In the genomic region with DNA sequence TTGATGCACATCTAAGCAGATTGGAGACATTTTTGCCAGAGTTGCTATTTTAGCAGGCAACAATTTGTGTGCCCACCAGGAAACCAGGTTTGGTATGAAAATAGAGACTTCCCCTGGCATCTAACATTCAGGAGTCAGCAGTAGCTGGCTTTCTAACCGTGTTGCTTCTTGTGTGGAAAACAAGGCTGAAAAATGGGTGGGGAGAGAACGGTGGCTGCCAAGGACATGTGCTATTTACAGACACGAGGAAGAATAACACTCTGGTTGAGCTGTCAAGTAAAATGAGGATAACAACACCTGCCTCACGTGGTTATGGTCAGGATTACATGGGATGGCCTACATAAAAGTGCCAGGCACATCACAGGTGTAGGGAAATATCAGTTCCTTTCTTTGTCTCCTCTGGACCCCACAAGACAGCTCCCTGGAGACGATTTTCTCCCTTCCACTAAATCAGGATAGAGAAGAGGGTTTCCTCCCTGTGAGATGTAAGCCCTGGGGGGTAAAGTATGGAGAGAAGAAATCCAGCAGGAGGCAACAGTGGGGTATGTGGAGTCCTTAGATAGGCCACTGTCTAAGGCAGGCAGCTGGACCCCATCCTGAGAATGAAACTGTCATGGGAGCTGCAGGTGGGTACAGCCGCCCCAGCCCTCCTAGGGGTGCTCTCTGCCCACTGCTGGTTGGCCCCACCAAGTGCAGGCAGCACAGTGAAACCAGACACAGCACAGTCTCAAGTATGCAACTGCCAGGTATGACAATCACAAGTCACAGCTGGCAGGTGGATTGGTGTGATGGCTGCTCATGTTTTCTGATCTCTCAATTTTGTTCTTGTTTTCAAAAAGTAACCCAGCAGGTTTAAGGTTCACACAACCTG, we compare ENCODE assay signal across 15 cellular contexts.
DNase-seq lines count a peak whose midpoint lies in the region; ATAC-seq and TF ChIP-seq lines count a peak whose summit lies in the region.
"Had no signal": no experiment of that assay in that cellular context is flagged by ENCODE, and none has a peak within 500 bp of the region (broad histone marks: within the 10 kb centered on the region; RNA-seq: fewer than 3 reads in every experiment).

No MANE protein-coding gene starts in this region.

- H2AFZ ChIP-seq in DND-41 (ENCODE audit: low read depth, low read length) (no peak overlapping the region), GM23338 (no peak overlapping the region), SK-N-SH (ENCODE audit: low read depth) (no peak overlapping the region)

- CTCF ChIA-PET in SK-N-SH (lab: Yijun Ruan, JAX) = interaction anchor here (1.2 to 1.9 kb wide), 4 partner anchors 12 to 68 kb away, joined by 3 to 10 read pairs (median 4); no protein-coding TSS in a partner anchor

- no peaks in the 10 kb centered on the region for H3K9me2 ChIP-seq in GM23338 (ENCODE audit: insufficient read depth)
- H3K9me2 ChIP-seq in SK-N-SH = no peaks in the 10 kb centered on the region

- H3K9ac ChIP-seq in DND-41 (ENCODE audit: low read depth, low read length) = no peak overlapping the region
- no peak overlapping the region for H3K9ac ChIP-seq in SK-N-SH

- H3K27me3 ChIP-seq in DND-41 (ENCODE audit: insufficient read depth, low read length, poor library complexity) (no peaks in the 10 kb centered on the region), GM23338 (ENCODE audit: insufficient read depth) (no peaks in the 10 kb centered on the region), SK-N-SH (ENCODE audit: insufficient read depth) (no peaks in the 10 kb centered on the region), H7 (ENCODE audit: control insufficient read depth, insufficient read depth, low read length) (no peaks in the 10 kb centered on the region)

- peak; percentile 46 for TF ChIP-seq CTCF in DND-41 (IDR thresholded peaks at IDR 0.05; ENCODE audit: borderline replicate concordance, extremely low read depth, low read length, poor library complexity, severe bottlenecking)
- no peak; a peak in 1 of 4 replicates for TF ChIP-seq CTCF in GM23338 (conservative IDR thresholded peaks at IDR 0.05; ENCODE audit: low read depth in 2 of 2)
- 0 out of 2 replicates have a peak, but pooled peaks have one; percentile 16 for TF ChIP-seq CTCF in SK-N-SH (IDR thresholded peaks at IDR 0.05)
- TF ChIP-seq CTCF in mucosa of descending colon (IDR thresholded peaks at IDR 0.05) = no peak

- no peak for TF ChIP-seq EP300 in SK-N-SH (IDR thresholded peaks at IDR 0.05; ENCODE audit: borderline replicate concordance in 1 of 2, low read depth in 1 of 2, low read length in 1 of 2)

- H3K4me3 ChIP-seq in DND-41 (ENCODE audit: low read depth in 1 of 2, low read length in 2 of 2) = no peak overlapping the region
- no peak overlapping the region for H3K4me3 ChIP-seq in GM23338
- H3K4me3 ChIP-seq in SK-N-SH (ENCODE audit: low read depth in 2 of 2, low read length in 1 of 2) = no peak overlapping the region
- H3K4me3 ChIP-seq in mucosa of descending colon = no peak overlapping the region
- H3K4me3 ChIP-seq in H7 (ENCODE audit: insufficient read depth, low read depth, low read length) = no peak overlapping the region

- H3K4me1 ChIP-seq in DND-41 (ENCODE audit: insufficient read depth, low read length) (no peaks in the 10 kb centered on the region), GM23338 (ENCODE audit: insufficient read depth) (no peaks in the 10 kb centered on the region), SK-N-SH (ENCODE audit: control insufficient read depth in 1 of 2, insufficient read depth in 2 of 2, low read depth in 1 of 2, low read length in 1 of 2) (peaks cover 0 to 2% of the 10 kb centered on the region in 2 experiments; a peak in 1 of 4 replicates), mucosa of descending colon (ENCODE audit: low read depth) (peaks cover 10% of the 10 kb centered on the region)

- H4K20me1 ChIP-seq in DND-41 (ENCODE audit: insufficient read depth, low read length) (no peaks in the 10 kb centered on the region), GM23338 (replicated peaks; ENCODE audit: insufficient read depth) (no peaks in the 10 kb centered on the region), SK-N-SH (ENCODE audit: insufficient read depth) (no peaks in the 10 kb centered on the region)

- H3K36me3 Mint-ChIP-seq in GM23338 (ENCODE audit: low read depth) = no peaks in the 10 kb centered on the region
- H3K36me3 Mint-ChIP-seq: immature natural killer cell, T-cell had no signal

- H3K9me3 Mint-ChIP-seq in GM23338 = no peaks in the 10 kb centered on the region
- H3K9me3 Mint-ChIP-seq: immature natural killer cell, T-cell had no signal

- intact Hi-C loops in mucosa of descending colon (cut with DNase I, micrococcal nuclease) = loop anchor here in 1 of 2 donors (10.0 kb wide), 1 partner anchor 151 kb away; no protein-coding TSS in a partner anchor

- no peak overlapping the region for H3K4me3 Mint-ChIP-seq in GM23338
- H3K4me3 Mint-ChIP-seq: activated CD4-positive, alpha-beta T cell treated with anti-CD3 and anti-CD28 coated beads for 36 hours; B cell; immature natural killer cell; T-cell had no signal

- 70% methylated on average over 6 of the region's 6 CpGs for WGBS in SK-N-SH (ENCODE audit: low lambda C conversion rate)

- peak; percentile 23 for DNase-seq in DND-41
- DNase-seq in GM23338 (ENCODE audit: low spot score) = no peak
- no peak for DNase-seq in SK-N-SH
- DNase-seq in mucosa of descending colon = peak in 1 of 3 donors; percentile 43
- no peak for DNase-seq in H7
- no peak for DNase-seq in NCI-H446 (lab: John Stamatoyannopoulos, UW)
- no peak for DNase-seq in inferior parietal cortex (ENCODE audit: extremely low spot score)
- DNase-seq: activated CD4-positive, alpha-beta T cell treated with anti-CD3 and anti-CD28 coated beads for 36 hours; effector CD8-positive, alpha-beta T cell; immature natural killer cell; OCI-M1; T-cell had no signal

- no peaks in the 10 kb centered on the region for H3K79me2 ChIP-seq in DND-41 (ENCODE audit: insufficient read depth, low read length)
- no peaks in the 10 kb centered on the region for H3K79me2 ChIP-seq in GM23338 (replicated peaks; ENCODE audit: insufficient read depth)
- H3K79me2 ChIP-seq in SK-N-SH (ENCODE audit: insufficient read depth) = no peaks in the 10 kb centered on the region

- no peaks in the 10 kb centered on the region for H3K36me3 ChIP-seq in DND-41 (ENCODE audit: insufficient read depth, low read length)
- no peaks in the 10 kb centered on the region for H3K36me3 ChIP-seq in GM23338 (ENCODE audit: insufficient read depth)
- no peaks in the 10 kb centered on the region for H3K36me3 ChIP-seq in SK-N-SH (replicated peaks in 1 of 2; ENCODE audit: control insufficient read depth in 1 of 2, insufficient read depth in 2 of 2, low read length in 1 of 2)
- H3K36me3 ChIP-seq in mucosa of descending colon (ENCODE audit: low read depth) = no peaks in the 10 kb centered on the region
- H3K36me3 ChIP-seq in H7 (replicated peaks; ENCODE audit: control insufficient read depth, insufficient read depth, low read length) = no peaks in the 10 kb centered on the region

- POLR2A ChIA-PET in SK-N-SH (lab: Yijun Ruan, JAX) = no interaction called here

- H3K27ac ChIP-seq in DND-41 (ENCODE audit: low read length) (no peak overlapping the region), GM23338 (ENCODE audit: low read depth) (no peak overlapping the region), SK-N-SH (ENCODE audit: low read depth in 2 of 2, low read length in 1 of 2) (no peak overlapping the region)

- H3F3A ChIP-seq in GM23338 (replicated peaks; ENCODE audit: low read depth) (no peaks in the 10 kb centered on the region), SK-N-SH (replicated peaks; ENCODE audit: insufficient read depth) (no peaks in the 10 kb centered on the region)

- ATAC-seq in DND-41 (ENCODE audit: insufficient read depth, low read depth) (peak; percentile 77), GM23338 (peak; percentile 68), mucosa of descending colon (peak; percentile 63), GM21390 (IDR thresholded peaks at IDR 0.05; ENCODE audit: unreplicated experiment) (no peak)
- ATAC-seq: activated CD4-positive, alpha-beta T cell treated with anti-CD3 and anti-CD28 coated beads for 36 hours; right cardiac atrium had no signal

- no peaks in the 10 kb centered on the region for H3K9me3 ChIP-seq in DND-41 (ENCODE audit: insufficient read depth, low read length, severe bottlenecking)
- no peaks in the 10 kb centered on the region for H3K9me3 ChIP-seq in SK-N-SH
- no peaks in the 10 kb centered on the region for H3K9me3 ChIP-seq in mucosa of descending colon

- 0 out of 2 replicates have a peak, but pooled peaks have one; percentile 9 for TF ChIP-seq RAD21 in SK-N-SH (IDR thresholded peaks at IDR 0.05; ENCODE audit: low read length)

- H3K4me1 Mint-ChIP-seq in GM23338 = no peaks in the 10 kb centered on the region; the same call in 2 of the 3 replicates
- H3K4me1 Mint-ChIP-seq: activated CD4-positive, alpha-beta T cell treated with anti-CD3 and anti-CD28 coated beads for 36 hours; immature natural killer cell; T-cell had no signal

- no peak overlapping the region for H3K27ac Mint-ChIP-seq in GM23338
- H3K27ac Mint-ChIP-seq: activated CD4-positive, alpha-beta T cell treated with anti-CD3 and anti-CD28 coated beads for 36 hours; B cell; immature natural killer cell; T-cell had no signal

- H3K4me2 ChIP-seq in DND-41 (ENCODE audit: insufficient read depth, low read length) (no peak overlapping the region), GM23338 (no peak overlapping the region), SK-N-SH (peak overlapping the region; percentile 57; the same call in 1 of the 2 replicates)

- H3K27me3 Mint-ChIP-seq in GM23338 (ENCODE audit: insufficient read depth, low read depth, poor library complexity) = no peaks in the 10 kb centered on the region

TF ChIP-seq in GM23338, 12 proteins besides CTCF, POLR2A, EP300 and RAD21 (continues in another document):
- TF ChIP-seq STAT1 (IDR thresholded peaks at IDR 0.05; ENCODE audit: unreplicated experiment) = no peak

TF ChIP-seq in SK-N-SH, 30 proteins besides CTCF, POLR2A, EP300 and RAD21:
- no peak for TF ChIP-seq FOXJ3 (CRISPR knock-in tag; IDR thresholded peaks at IDR 0.05)
- no peak for TF ChIP-seq NFIC (IDR thresholded peaks at IDR 0.05; ENCODE audit: borderline replicate concordance)
- no peak for TF ChIP-seq JUND (IDR thresholded peaks at IDR 0.05)
- no peak for TF ChIP-seq USF1 (IDR thresholded peaks at IDR 0.05; ENCODE audit: borderline replicate concordance, low read depth)
- no peak for TF ChIP-seq TAF1 (IDR thresholded peaks at IDR 0.05; ENCODE audit: borderline replicate concordance, low read depth, low read length)
- TF ChIP-seq GATA2 (CRISPR knock-in tag; IDR thresholded peaks at IDR 0.05) = no peak
- TF ChIP-seq POLR2AphosphoS5 (IDR thresholded peaks at IDR 0.05; ENCODE audit: low read depth, low read length) = no peak
- no peak for TF ChIP-seq SMC3 (IDR thresholded peaks at IDR 0.05; ENCODE audit: low read depth, low read length)
- no peak for TF ChIP-seq EZH2phosphoT487 (IDR thresholded peaks at IDR 0.05; ENCODE audit: borderline replicate concordance, low read depth)

Comparison
In these comparisons a context has a peak if more than half of its experiments do, and no peak if none do; other contexts are left out.
1. CTCF ChIP-seq: peak in DND-41 (single experiment) and SK-N-SH (single experiment); none in GM23338 (0 of 2) and mucosa of descending colon (single experiment).